1 cellular context compared by ENCODE assay signal in the genomic region with DNA sequence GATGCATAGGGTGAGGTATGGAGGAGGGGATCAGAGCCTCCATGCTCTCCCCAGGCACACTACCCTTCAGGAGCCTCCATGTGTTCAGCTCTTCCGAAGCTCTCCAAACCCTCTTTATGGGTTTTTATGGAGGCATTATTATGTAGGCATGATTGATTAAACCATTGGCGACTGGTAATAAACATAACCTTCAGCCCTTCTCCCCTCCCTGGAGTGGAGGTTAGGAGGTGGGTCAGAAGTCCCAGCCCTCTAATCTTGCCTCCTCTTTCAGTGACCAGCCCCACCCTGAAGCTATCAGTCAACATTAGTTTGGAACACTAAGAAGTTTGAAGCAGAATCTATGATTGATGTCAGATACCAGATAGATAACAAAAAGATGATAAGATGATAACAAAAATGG.
TF ChIP-seq lines count a peak whose summit lies in the region.

No MANE protein-coding gene starts in this region.

TF ChIP-seq in GM23338, 12 proteins besides CTCF, POLR2A, EP300 and RAD21 (continued from another document):
- TF ChIP-seq, protein P1, sequence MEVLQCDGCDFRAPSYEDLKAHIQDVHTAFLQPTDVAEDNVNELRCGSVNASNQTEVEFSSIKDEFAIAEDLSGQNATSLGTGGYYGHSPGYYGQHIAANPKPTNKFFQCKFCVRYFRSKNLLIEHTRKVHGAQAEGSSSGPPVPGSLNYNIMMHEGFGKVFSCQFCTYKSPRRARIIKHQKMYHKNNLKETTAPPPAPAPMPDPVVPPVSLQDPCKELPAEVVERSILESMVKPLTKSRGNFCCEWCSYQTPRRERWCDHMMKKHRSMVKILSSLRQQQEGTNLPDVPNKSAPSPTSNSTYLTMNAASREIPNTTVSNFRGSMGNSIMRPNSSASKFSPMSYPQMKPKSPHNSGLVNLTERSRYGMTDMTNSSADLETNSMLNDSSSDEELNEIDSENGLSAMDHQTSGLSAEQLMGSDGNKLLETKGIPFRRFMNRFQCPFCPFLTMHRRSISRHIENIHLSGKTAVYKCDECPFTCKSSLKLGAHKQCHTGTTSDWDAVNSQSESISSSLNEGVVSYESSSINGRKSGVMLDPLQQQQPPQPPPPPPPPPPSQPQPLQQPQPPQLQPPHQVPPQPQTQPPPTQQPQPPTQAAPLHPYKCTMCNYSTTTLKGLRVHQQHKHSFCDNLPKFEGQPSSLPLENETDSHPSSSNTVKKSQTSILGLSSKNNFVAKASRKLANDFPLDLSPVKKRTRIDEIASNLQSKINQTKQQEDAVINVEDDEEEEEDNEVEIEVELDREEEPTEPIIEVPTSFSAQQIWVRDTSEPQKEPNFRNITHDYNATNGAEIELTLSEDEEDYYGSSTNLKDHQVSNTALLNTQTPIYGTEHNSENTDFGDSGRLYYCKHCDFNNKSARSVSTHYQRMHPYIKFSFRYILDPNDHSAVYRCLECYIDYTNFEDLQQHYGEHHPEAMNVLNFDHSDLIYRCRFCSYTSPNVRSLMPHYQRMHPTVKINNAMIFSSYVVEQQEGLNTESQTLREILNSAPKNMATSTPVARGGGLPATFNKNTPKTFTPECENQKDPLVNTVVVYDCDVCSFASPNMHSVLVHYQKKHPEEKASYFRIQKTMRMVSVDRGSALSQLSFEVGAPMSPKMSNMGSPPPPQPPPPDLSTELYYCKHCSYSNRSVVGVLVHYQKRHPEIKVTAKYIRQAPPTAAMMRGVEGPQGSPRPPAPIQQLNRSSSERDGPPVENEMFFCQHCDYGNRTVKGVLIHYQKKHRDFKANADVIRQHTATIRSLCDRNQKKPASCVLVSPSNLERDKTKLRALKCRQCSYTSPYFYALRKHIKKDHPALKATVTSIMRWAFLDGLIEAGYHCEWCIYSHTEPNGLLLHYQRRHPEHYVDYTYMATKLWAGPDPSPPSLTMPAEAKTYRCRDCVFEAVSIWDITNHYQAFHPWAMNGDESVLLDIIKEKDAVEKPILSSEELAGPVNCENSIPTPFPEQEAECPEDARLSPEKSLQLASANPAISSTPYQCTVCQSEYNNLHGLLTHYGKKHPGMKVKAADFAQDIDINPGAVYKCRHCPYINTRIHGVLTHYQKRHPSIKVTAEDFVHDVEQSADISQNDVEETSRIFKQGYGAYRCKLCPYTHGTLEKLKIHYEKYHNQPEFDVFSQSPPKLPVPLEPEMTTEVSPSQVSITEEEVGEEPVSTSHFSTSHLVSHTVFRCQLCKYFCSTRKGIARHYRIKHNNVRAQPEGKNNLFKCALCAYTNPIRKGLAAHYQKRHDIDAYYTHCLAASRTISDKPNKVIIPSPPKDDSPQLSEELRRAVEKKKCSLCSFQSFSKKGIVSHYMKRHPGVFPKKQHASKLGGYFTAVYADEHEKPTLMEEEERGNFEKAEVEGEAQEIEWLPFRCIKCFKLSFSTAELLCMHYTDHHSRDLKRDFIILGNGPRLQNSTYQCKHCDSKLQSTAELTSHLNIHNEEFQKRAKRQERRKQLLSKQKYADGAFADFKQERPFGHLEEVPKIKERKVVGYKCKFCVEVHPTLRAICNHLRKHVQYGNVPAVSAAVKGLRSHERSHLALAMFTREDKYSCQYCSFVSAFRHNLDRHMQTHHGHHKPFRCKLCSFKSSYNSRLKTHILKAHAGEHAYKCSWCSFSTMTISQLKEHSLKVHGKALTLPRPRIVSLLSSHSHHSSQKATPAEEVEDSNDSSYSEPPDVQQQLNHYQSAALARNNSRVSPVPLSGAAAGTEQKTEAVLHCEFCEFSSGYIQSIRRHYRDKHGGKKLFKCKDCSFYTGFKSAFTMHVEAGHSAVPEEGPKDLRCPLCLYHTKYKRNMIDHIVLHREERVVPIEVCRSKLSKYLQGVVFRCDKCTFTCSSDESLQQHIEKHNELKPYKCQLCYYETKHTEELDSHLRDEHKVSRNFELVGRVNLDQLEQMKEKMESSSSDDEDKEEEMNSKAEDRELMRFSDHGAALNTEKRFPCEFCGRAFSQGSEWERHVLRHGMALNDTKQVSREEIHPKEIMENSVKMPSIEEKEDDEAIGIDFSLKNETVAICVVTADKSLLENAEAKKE (CRISPR knock-in tag; IDR thresholded peaks at IDR 0.05): no peak
